ENCODE assay signal across 19 cellular contexts in the genomic region with DNA sequence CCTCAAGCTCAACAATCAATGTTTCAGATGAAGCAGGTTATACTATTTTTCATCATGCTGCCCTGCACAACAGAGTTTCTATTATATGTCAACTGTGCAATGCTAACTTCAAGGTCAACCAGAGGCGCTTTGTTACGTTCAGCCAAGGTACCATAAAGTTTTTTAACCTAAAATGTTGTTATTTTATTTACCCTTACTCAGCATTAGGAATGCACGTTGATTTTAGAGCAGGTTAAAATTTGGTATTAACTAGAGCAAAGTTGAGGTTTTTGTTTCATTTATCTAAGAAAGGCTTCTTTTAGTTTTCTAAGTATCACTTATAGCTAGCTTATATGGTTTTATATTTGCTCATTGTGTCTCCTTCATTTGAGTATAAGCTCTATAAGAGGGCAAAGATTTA. TPM values are rescaled to one million over a fixed set of nuclear protein-coding genes. Genes with fewer than 3 reads are reported as not detected.
DNase-seq lines count a peak whose midpoint lies in the region; ATAC-seq, FAIRE-seq and TF ChIP-seq lines count a peak whose summit lies in the region.
"Had no signal": no experiment of that assay in that cellular context is flagged by ENCODE, and none has a peak within 500 bp of the region (broad histone marks: within the 10 kb centered on the region; RNA-seq: fewer than 3 reads in every experiment).

No MANE protein-coding gene starts in this region.

- CTCF ChIA-PET in SK-N-SH (lab: Yijun Ruan, JAX) (interaction anchor here (0.6 to 5.2 kb wide), 8 partner anchors 7 to 66 kb away, joined by 3 to 60 read pairs (median 4); a partner anchor contains a TSS), IMR-90 (lab: Yijun Ruan, JAX) (interaction anchor here (0.7 to 2.2 kb wide), 4 partner anchors 20 to 54 kb away, joined by 3 to 6 read pairs (median 4); no protein-coding TSS in a partner anchor), K562 (lab: Yijun Ruan, JAX; ENCODE audit: low intra/inter-chr PET ratio) (interaction anchor here (4.4 kb wide), 1 partner anchor 36 kb away, joined by 38 read pairs; a partner anchor contains a TSS)

- H3K9me2 ChIP-seq in SK-N-SH: no peaks in the 10 kb centered on the region

- H2AK5ac ChIP-seq in IMR-90 (ENCODE audit: low read depth, low read length) (no peak overlapping the region), neuronal stem cell (ENCODE audit: low read depth, low read length) (no peak overlapping the region)

- 0 out of 2 replicates have a peak overlapping the region, but pooled peaks have one; percentile 27 for H2AFZ ChIP-seq in SK-N-SH (ENCODE audit: low read depth)
- H2AFZ ChIP-seq in IMR-90 (replicated peaks; ENCODE audit: low read length, poor library complexity): no peak overlapping the region
- no peak overlapping the region for H2AFZ ChIP-seq in K562 (ENCODE audit: low read depth, low read length)
- no peak overlapping the region for H2AFZ ChIP-seq in neuronal stem cell (ENCODE audit: low read length)

- peaks cover 0 to 8% of the 10 kb centered on the region in 2 experiments for H3K36me3 ChIP-seq in SK-N-SH (replicated peaks in 1 of 2; ENCODE audit: control insufficient read depth in 1 of 2, insufficient read depth in 2 of 2, low read length in 1 of 2)
- H3K36me3 ChIP-seq in IMR-90 (ENCODE audit: control insufficient read depth, insufficient read depth, low read length): no peaks in the 10 kb centered on the region
- H3K36me3 ChIP-seq in K562 (ENCODE audit: control insufficient read depth, insufficient read depth, low read length): no peaks in the 10 kb centered on the region
- no peaks in the 10 kb centered on the region for H3K36me3 ChIP-seq in neuronal stem cell (replicated peaks in 1 of 2; ENCODE audit: control insufficient read depth in 2 of 2, insufficient read depth in 2 of 2, low read length in 2 of 2)
- H3K36me3 ChIP-seq: BLaER1 treated with 17β-estradiol and CSF1 and Interleukin-3, amounts not matched to agents 10 nM and 100 nM had no signal

- no peak overlapping the region for H3K23ac ChIP-seq in IMR-90 (ENCODE audit: low read depth, low read length)
- no peak overlapping the region for H3K23ac ChIP-seq in neuronal stem cell (ENCODE audit: low read depth, low read length, poor library complexity)

- BruUV-seq in IMR-90 (replicated peaks; lab: Mats Ljungman, UMichigan) (no TSS peak), K562 (replicated peaks; lab: Mats Ljungman, UMichigan) (no TSS peak)

- H3K79me1 ChIP-seq in IMR-90 (ENCODE audit: low read depth in 1 of 2, low read length in 2 of 2): no peaks in the 10 kb centered on the region
- H3K79me1 ChIP-seq in neuronal stem cell (ENCODE audit: low read depth, low read length): no peaks in the 10 kb centered on the region

- H3K79me2 ChIP-seq in SK-N-SH (ENCODE audit: insufficient read depth) (no peaks in the 10 kb centered on the region), K562 (ENCODE audit: control insufficient read depth, insufficient read depth, low read length) (no peaks in the 10 kb centered on the region)

- WGBS in SK-N-SH (ENCODE audit: low lambda C conversion rate): 80% methylated on average over 3 of the region's 3 CpGs
- WGBS in IMR-90 (ENCODE audit: extremely low coverage in 2 of 2, insufficient read length in 1 of 2), 2 experiments: no CpG with 5 or more reads among the region's 3 CpGs
- 5% methylated on average over 1 of the region's 3 CpGs for WGBS in K562 (ENCODE audit: insufficient coverage, low coverage, missing lambda C conversion rate)
- WGBS in neuronal stem cell (ENCODE audit: extremely low coverage in 2 of 2, insufficient read length in 2 of 2, insufficient replicate concordance in 1 of 2), 2 donors: no CpG with 5 or more reads among the region's 3 CpGs

- in situ Hi-C loops in IMR-90 (cut with MboI; ENCODE audit: low sequenced_read_pairs): no loop called here
- in situ Hi-C loops in K562 (cut with MboI): no loop called here

- H3K56ac ChIP-seq in IMR-90 (ENCODE audit: extremely low read depth, insufficient read depth, low read length): no peak overlapping the region

- DNase-seq in SK-N-SH (no peak), IMR-90 (no peak), K562 (ENCODE audit: extremely low read depth in 1 of 4, low spot score in 3 of 4) (no peak), neuronal stem cell (ENCODE audit: low spot score) (no peak)
- DNase-seq: AML-193; Caco-2; Calu3; CD4-positive, alpha-beta T cell; CD8-positive, alpha-beta T cell; DMS79 treated with DMSO at 0.1 percent for 48 hours; GF-D8 had no signal

- dilution Hi-C loops in IMR-90 (cut with HindIII; ENCODE audit: low sequenced_read_pairs, unreplicated experiment): no loop called here

- H4K20me1 ChIP-seq in SK-N-SH (ENCODE audit: insufficient read depth) (no peaks in the 10 kb centered on the region), IMR-90 (ENCODE audit: insufficient read depth, low read length) (no peaks in the 10 kb centered on the region), K562 (replicated peaks; ENCODE audit: control insufficient read depth, insufficient read depth, low read length) (no peaks in the 10 kb centered on the region)
- H4K20me1 ChIP-seq: BLaER1 treated with 17β-estradiol and CSF1 and Interleukin-3, amounts not matched to agents 10 nM and 100 nM had no signal

- no peak overlapping the region for H2BK120ac ChIP-seq in IMR-90 (ENCODE audit: low read depth, low read length)
- H2BK120ac ChIP-seq in neuronal stem cell (ENCODE audit: low read depth, low read length): no peak overlapping the region

- H2BK15ac ChIP-seq in IMR-90 (ENCODE audit: low read depth, low read length): no peak overlapping the region
- H2BK15ac ChIP-seq in neuronal stem cell (ENCODE audit: low read length): no peak overlapping the region

- H3K27me3 ChIP-seq in SK-N-SH (ENCODE audit: insufficient read depth) (no peaks in the 10 kb centered on the region), IMR-90 (ENCODE audit: control insufficient read depth, insufficient read depth, low read length) (no peaks in the 10 kb centered on the region), K562 (ENCODE audit: control insufficient read depth in 2 of 2, insufficient read depth in 2 of 2, low read length in 2 of 2) (no peaks in the 10 kb centered on the region), neuronal stem cell (ENCODE audit: control insufficient read depth in 3 of 3, insufficient read depth in 3 of 3, low read depth in 1 of 3, low read length in 3 of 3) (no peaks in the 10 kb centered on the region)
- H3K27me3 ChIP-seq: BLaER1 treated with 17β-estradiol and CSF1 and Interleukin-3, amounts not matched to agents 10 nM and 100 nM had no signal

- TF ChIP-seq RAD21 in SK-N-SH (IDR thresholded peaks at IDR 0.05; ENCODE audit: low read length): no peak
- TF ChIP-seq RAD21 in IMR-90 (IDR thresholded peaks at IDR 0.05; ENCODE audit: low read length): no peak
- TF ChIP-seq RAD21 in K562 (CRISPR knock-in tag; conservative IDR thresholded peaks at IDR 0.05 in 1 of 2, IDR thresholded peaks at IDR 0.05 in 1 of 2): no peak

- no peaks in the 10 kb centered on the region for H3K4me1 ChIP-seq in SK-N-SH (ENCODE audit: control insufficient read depth in 1 of 2, insufficient read depth in 2 of 2, low read depth in 1 of 2, low read length in 1 of 2)
- H3K4me1 ChIP-seq in IMR-90 (ENCODE audit: control insufficient read depth, insufficient read depth, low read length): no peaks in the 10 kb centered on the region
- no peaks in the 10 kb centered on the region; a peak in 2 of 5 replicates for H3K4me1 ChIP-seq in K562 (replicated peaks in 1 of 2; ENCODE audit: control insufficient read depth in 2 of 2, insufficient read depth in 2 of 2, low read length in 2 of 2)
- H3K4me1 ChIP-seq in neuronal stem cell (ENCODE audit: control insufficient read depth in 2 of 2, insufficient read depth in 1 of 2, low read depth in 1 of 2, low read length in 2 of 2): no peaks in the 10 kb centered on the region
- H3K4me1 ChIP-seq: A549; BLaER1 treated with 17β-estradiol and CSF1 and Interleukin-3, amounts not matched to agents 10 nM and 100 nM; Caco-2 had no signal

- no peak overlapping the region for H2BK12ac ChIP-seq in neuronal stem cell (ENCODE audit: low read length)

- no peak overlapping the region for H2AK9ac ChIP-seq in IMR-90 (replicated peaks; ENCODE audit: low read depth, low read length, poor library complexity)

- H3K4ac ChIP-seq in IMR-90 (ENCODE audit: low read depth, low read length): no peak overlapping the region
- H3K4ac ChIP-seq in neuronal stem cell (ENCODE audit: low read length): no peak overlapping the region

- no peak for ATAC-seq in SK-N-SH treated with all-trans-retinoic acid at 6 μM for 48 hours
- ATAC-seq in IMR-90 (ENCODE audit: low read depth): no peak
- no peak for ATAC-seq in K562
- ATAC-seq: A549; CD8-positive, alpha-beta T cell had no signal

- H4K91ac ChIP-seq in IMR-90 (ENCODE audit: insufficient read depth, low read depth, low read length) (no peak overlapping the region), neuronal stem cell (ENCODE audit: low read depth, low read length, poor library complexity) (no peak overlapping the region)

- intact Hi-C loops in IMR-90 (cut with micrococcal nuclease): no loop called here
- intact Hi-C loops in K562 (cut with micrococcal nuclease): no loop called here

- H3K4me3 ChIP-seq in SK-N-SH (ENCODE audit: low read depth in 2 of 2, low read length in 1 of 2): no peak overlapping the region
- no peak overlapping the region for H3K4me3 ChIP-seq in IMR-90 (ENCODE audit: insufficient read depth, low read depth, low read length)
- no peak overlapping the region for H3K4me3 ChIP-seq in K562
- no peak overlapping the region for H3K4me3 ChIP-seq in neuronal stem cell (ENCODE audit: low read length in 2 of 2)
- H3K4me3 ChIP-seq: A549; BLaER1 treated with 17β-estradiol and CSF1 and Interleukin-3, amounts not matched to agents 10 nM and 100 nM had no signal

- no peak for TF ChIP-seq POLR2A in IMR-90 (IDR thresholded peaks at IDR 0.05; ENCODE audit: low read depth, low read length)
- TF ChIP-seq POLR2A in K562 (conservative IDR thresholded peaks at IDR 0.05): no peak

- H3K18ac ChIP-seq in IMR-90 (ENCODE audit: low read depth, low read length) (no peak overlapping the region), neuronal stem cell (ENCODE audit: low read length) (no peak overlapping the region)

- H2BK5ac ChIP-seq in IMR-90 (ENCODE audit: low read depth, low read length, poor library complexity, severe bottlenecking): no peak overlapping the region
- no peak overlapping the region for H2BK5ac ChIP-seq in neuronal stem cell (ENCODE audit: low read length)

- H4K8ac ChIP-seq in IMR-90 (ENCODE audit: low read depth in 2 of 2, low read length in 2 of 2) (no peak overlapping the region), neuronal stem cell (ENCODE audit: low read depth, low read length) (no peak overlapping the region)

- H3K4me2 ChIP-seq in SK-N-SH (no peak overlapping the region), IMR-90 (ENCODE audit: low read depth, low read length) (no peak overlapping the region), K562 (ENCODE audit: insufficient read depth, low read length) (no peak overlapping the region), neuronal stem cell (ENCODE audit: insufficient read depth, low read length, poor library complexity, severe bottlenecking) (no peak overlapping the region)
- H3K4me2 ChIP-seq: A549; BLaER1 treated with 17β-estradiol and CSF1 and Interleukin-3, amounts not matched to agents 10 nM and 100 nM had no signal

- H3K14ac ChIP-seq in IMR-90 (replicated peaks; ENCODE audit: low read depth, low read length): no peak overlapping the region
- no peak overlapping the region for H3K14ac ChIP-seq in neuronal stem cell (ENCODE audit: low read length)

- FAIRE-seq in K562 (lab: Jason Lieb, UNC): no peak
- FAIRE-seq: A549, D721Med, GM12891, GM19239 had no signal

- no peak overlapping the region for H4K5ac ChIP-seq in IMR-90 (ENCODE audit: low read depth, low read length)

- TF ChIP-seq CTCF in SK-N-SH (IDR thresholded peaks at IDR 0.05) (no peak), IMR-90 (conservative IDR thresholded peaks at IDR 0.05; ENCODE audit: low read depth, low read length) (no peak), K562 (IDR thresholded peaks at IDR 0.05 in 2 of 3, conservative IDR thresholded peaks at IDR 0.05 in 1 of 3; ENCODE audit: insufficient read depth in 2 of 3, low read depth in 1 of 3, low read length in 3 of 3) (no peak)

- no peak overlapping the region for H3K27ac ChIP-seq in SK-N-SH (ENCODE audit: low read depth in 2 of 2, low read length in 1 of 2)
- H3K27ac ChIP-seq in IMR-90 (ENCODE audit: insufficient read depth, low read length): no peak overlapping the region
- H3K27ac ChIP-seq in K562 (ENCODE audit: extremely low read depth, low read depth, low read length): no peak overlapping the region
- H3K27ac ChIP-seq in neuronal stem cell (replicated peaks; ENCODE audit: low read length): no peak overlapping the region
- H3K27ac ChIP-seq: 22Rv1; A549; BLaER1 treated with 17β-estradiol and CSF1 and Interleukin-3, amounts not matched to agents 10 nM and 100 nM; C4-2B had no signal

- no peaks in the 10 kb centered on the region for H3K9me3 ChIP-seq in SK-N-SH
- H3K9me3 ChIP-seq in IMR-90 (ENCODE audit: control insufficient read depth, insufficient read depth, low read length): no peaks in the 10 kb centered on the region
- no peaks in the 10 kb centered on the region for H3K9me3 ChIP-seq in K562 (replicated peaks; ENCODE audit: control insufficient read depth, insufficient read depth, low read depth, low read length)
- H3K9me3 ChIP-seq in neuronal stem cell (replicated peaks in 1 of 2; ENCODE audit: control insufficient read depth in 2 of 2, insufficient read depth in 1 of 2, low read depth in 1 of 2, low read length in 2 of 2): no peaks in the 10 kb centered on the region
- H3K9me3 ChIP-seq: A549; BLaER1 treated with 17β-estradiol and CSF1 and Interleukin-3, amounts not matched to agents 10 nM and 100 nM; Caco-2 had no signal

- H3K9me1 ChIP-seq in IMR-90 (ENCODE audit: insufficient read depth, low read length): no peaks in the 10 kb centered on the region
- H3K9me1 ChIP-seq in K562 (ENCODE audit: control insufficient read depth, insufficient read depth, low read length): no peaks in the 10 kb centered on the region

- POLR2A ChIA-PET in SK-N-SH (lab: Yijun Ruan, JAX): no interaction called here
- POLR2A ChIA-PET in IMR-90 (lab: Charles Lee; ENCODE audit: unreplicated experiment): interaction anchor here (1.3 kb wide), 1 partner anchor 21 kb away, joined by 3 read pairs; no protein-coding TSS in a partner anchor
- POLR2A ChIA-PET in K562 (lab: Yijun Ruan, JAX): interaction anchor here (0.6 kb wide), 1 partner anchor 17 kb away, joined by 3 read pairs; no protein-coding TSS in a partner anchor

- H3F3A ChIP-seq in SK-N-SH (replicated peaks; ENCODE audit: insufficient read depth): peaks cover 3% of the 10 kb centered on the region

- TF ChIP-seq EP300 in SK-N-SH (IDR thresholded peaks at IDR 0.05; ENCODE audit: borderline replicate concordance in 1 of 2, low read depth in 1 of 2, low read length in 1 of 2) (no peak), K562 (IDR thresholded peaks at IDR 0.05; ENCODE audit: low read length) (no peak)

- H3K9ac ChIP-seq in SK-N-SH (no peak overlapping the region), IMR-90 (ENCODE audit: low read depth, low read length) (no peak overlapping the region), K562 (ENCODE audit: insufficient read depth in 1 of 2, low read depth in 2 of 2, low read length in 2 of 2) (no peak overlapping the region), neuronal stem cell (ENCODE audit: low read depth, low read length, poor library complexity) (no peak overlapping the region)
- H3K9ac ChIP-seq: BLaER1 treated with 17β-estradiol and CSF1 and Interleukin-3, amounts not matched to agents 10 nM and 100 nM had no signal

- H2BK20ac ChIP-seq in IMR-90 (ENCODE audit: low read depth, low read length): no peak overlapping the region

RNA-seq across cellular contexts. Expression of a gene that starts 21.8 kb away (rescaled TPM):
- polyA plus RNA-seq in SK-N-SH (2012; rRNA removed): 1.6 and 2.1 TPM in 2 replicates
- polyA plus RNA-seq in SK-N-SH (2012; cell fraction: cytosol; rRNA removed): 1.6 and 1.9 TPM in 2 replicates
- polyA plus RNA-seq in SK-N-SH (2012; cell fraction: nucleus; rRNA removed): 3.1 and 5.1 TPM in 2 replicates
- total RNA-seq in IMR-90 (2012; rRNA removed): 2.2 and 4.4 TPM in 2 replicates
- polyA plus RNA-seq in IMR-90 (2012; rRNA removed): 0.96 and 1.1 TPM in 2 replicates
- polyA plus RNA-seq in IMR-90 (2012; cell fraction: cytosol; rRNA removed): 0.25 and 0.53 TPM in 2 replicates
- 0.66 and 3.6 TPM in 2 replicates for polyA plus RNA-seq in IMR-90 (2012; cell fraction: nucleus; rRNA removed; ENCODE audit: low replicate concordance)
- 1.1 and 1.5 TPM in 2 replicates for total RNA-seq in K562 (2011; cell fraction: chromatin; rRNA removed; ENCODE audit: low replicate concordance)
- total RNA-seq in K562 (2011; cell fraction: nucleolus; rRNA removed): 0.33 and 0.39 TPM in 2 replicates
- 1.2 and 1.8 TPM in 2 replicates for total RNA-seq in K562 (2011; cell fraction: nucleoplasm; rRNA removed)
- total RNA-seq in K562 (2014; rRNA removed): 0.14 and 0.29 TPM in 2 replicates
- 0.44 and 0.73 TPM in 2 replicates for total RNA-seq in K562 (2014; rRNA removed; fragmentation: Illumina TruSeq; extraction: Trizol)
- 0.51 and 0.68 TPM in 2 replicates for total RNA-seq in K562 (2015; rRNA removed; fragmentation: Illumina TruSeq; extraction: Trizol)
- total RNA-seq in K562 (2021): 0.49 and 0.74 TPM in 2 replicates
- polyA plus RNA-seq in K562 (2011; rRNA removed): 0.47 and 0.52 TPM in 2 replicates
- polyA plus RNA-seq in K562 (2011; cell fraction: cytosol; rRNA removed): 0.06 and 0.07 TPM in 2 replicates
- 0.41 and 0.59 TPM in 2 replicates for polyA plus RNA-seq in K562 (2011; cell fraction: nucleus; rRNA removed)
- 0.22 and 0.58 TPM in 2 replicates for polyA plus RNA-seq in K562 (2012)
- polyA plus RNA-seq in K562 (2014; fragmentation: Illumina TruSeq; extraction: Trizol): 0.21 and 0.60 TPM in 2 replicates
- under 1 TPM; 0.27 to 0.39 TPM for polyA plus RNA-seq in K562 (2014; fragmentation: Nextera tagmentation; extraction: Ambion mirVana)
- 0.04 and 0.23 TPM in 2 replicates for polyA plus RNA-seq in K562 (2014; rRNA removed)
- 1.2 and 1.6 TPM in 2 replicates for polyA minus RNA-seq in K562 (2011; rRNA and poly(A)+ RNA removed)
- polyA minus RNA-seq in K562 (2011; cell fraction: cytosol; rRNA and poly(A)+ RNA removed): 0.57 TPM in 1 of 2 replicates, not detected in the other
- polyA minus RNA-seq in K562 (2011; cell fraction: nucleus; rRNA and poly(A)+ RNA removed): 0.54 and 1.6 TPM in 2 replicates
- 2.2 TPM for polyA plus RNA-seq in neuronal stem cell (2013, experiment 1 of 2)
- polyA plus RNA-seq in neuronal stem cell (2013, experiment 2 of 2): 2.5 TPM

RNA-seq across cellular contexts. Expression of a gene that starts 35.0 kb away (rescaled TPM):
- polyA plus RNA-seq in SK-N-SH (2012; rRNA removed) (15.5 and 19.5 TPM in 2 replicates), IMR-90 (2012; rRNA removed) (20.0 and 29.1 TPM in 2 replicates), K562 (2011; rRNA removed) (19.1 and 31.7 TPM in 2 replicates), K562 (2014; fragmentation: Illumina TruSeq; extraction: Trizol) (33.6 and 46.5 TPM in 2 replicates), K562 (2014; fragmentation: Nextera tagmentation; extraction: Ambion mirVana) (10 to 100 TPM; 38.3 to 56.4 TPM), K562 (2014; rRNA removed) (28.4 and 30.3 TPM in 2 replicates)
- polyA plus RNA-seq in SK-N-SH (2012; cell fraction: cytosol; rRNA removed): 28.6 and 35.9 TPM in 2 replicates
- 3.6 and 10.3 TPM in 2 replicates for polyA plus RNA-seq in SK-N-SH (2012; cell fraction: nucleus; rRNA removed)
- total RNA-seq in IMR-90 (2012; rRNA removed) (35.7 and 67.5 TPM in 2 replicates), K562 (2014; rRNA removed) (25.1 and 26.9 TPM in 2 replicates), K562 (2014; rRNA removed; fragmentation: Illumina TruSeq; extraction: Trizol) (41.2 and 47.2 TPM in 2 replicates), K562 (2015; rRNA removed; fragmentation: Illumina TruSeq; extraction: Trizol) (40.1 and 40.5 TPM in 2 replicates), K562 (2021) (23.9 and 27.0 TPM in 2 replicates)
- polyA plus RNA-seq in IMR-90 (2012; cell fraction: cytosol; rRNA removed): 8.7 and 10.1 TPM in 2 replicates
- 3.1 and 9.5 TPM in 2 replicates for polyA plus RNA-seq in IMR-90 (2012; cell fraction: nucleus; rRNA removed; ENCODE audit: low replicate concordance)
- 9.2 and 28.4 TPM in 2 replicates for total RNA-seq in K562 (2011; cell fraction: chromatin; rRNA removed; ENCODE audit: low replicate concordance)
- 6.0 and 7.0 TPM in 2 replicates for total RNA-seq in K562 (2011; cell fraction: nucleolus; rRNA removed)
- 10.2 and 10.3 TPM in 2 replicates for total RNA-seq in K562 (2011; cell fraction: nucleoplasm; rRNA removed)
- polyA plus RNA-seq in K562 (2011; cell fraction: cytosol; rRNA removed): 3.4 and 9.2 TPM in 2 replicates
- polyA plus RNA-seq in K562 (2011; cell fraction: nucleus; rRNA removed): 5.1 and 7.2 TPM in 2 replicates
- 17.7 and 21.5 TPM in 2 replicates for polyA plus RNA-seq in K562 (2012)
- polyA minus RNA-seq in K562 (2011; rRNA and poly(A)+ RNA removed): 40.6 and 40.8 TPM in 2 replicates
- 32.7 and 48.7 TPM in 2 replicates for polyA minus RNA-seq in K562 (2011; cell fraction: cytosol; rRNA and poly(A)+ RNA removed)
- polyA minus RNA-seq in K562 (2011; cell fraction: nucleus; rRNA and poly(A)+ RNA removed): 7.0 and 13.2 TPM in 2 replicates
- 62.8 TPM for polyA plus RNA-seq in neuronal stem cell (2013, experiment 1 of 2)
- polyA plus RNA-seq in neuronal stem cell (2013, experiment 2 of 2): 64.2 TPM
